In the genomic region with DNA sequence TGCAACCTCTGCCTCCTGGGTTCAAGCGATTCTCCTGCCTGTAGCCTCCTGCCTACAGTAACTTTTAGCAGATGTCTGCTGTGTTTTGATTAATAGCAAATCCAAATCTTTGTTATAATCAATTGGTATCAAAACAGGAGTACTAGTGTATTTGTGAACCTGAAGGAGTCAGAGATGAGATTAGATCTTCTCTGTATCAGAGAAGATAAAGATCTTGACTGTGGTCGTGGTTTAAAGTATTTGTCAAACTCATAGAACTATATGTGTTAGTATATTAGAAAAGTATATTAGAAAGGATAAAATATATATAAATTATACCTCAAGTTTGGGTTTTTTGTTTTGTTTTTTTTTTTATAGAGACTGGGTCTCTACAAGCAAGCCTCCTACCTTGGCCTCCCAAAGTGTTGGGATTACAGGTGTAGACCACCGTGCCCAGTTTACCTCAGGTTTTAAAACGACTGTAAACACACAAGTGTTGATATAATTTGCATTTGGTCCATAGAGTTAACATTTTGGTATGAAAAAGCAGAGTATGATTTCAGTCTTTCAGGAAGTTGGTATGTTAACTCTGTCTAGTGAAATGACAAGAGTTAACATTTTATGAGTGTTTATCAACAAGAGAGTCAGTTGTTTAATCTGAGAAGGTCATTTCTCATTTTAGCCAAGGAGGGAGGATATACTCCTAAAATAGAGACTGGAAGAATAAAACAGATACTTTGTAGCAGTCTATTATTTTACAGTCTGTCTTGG, we compare ENCODE assay signal across 29 cellular contexts.
"Had no signal": no experiment of that assay in that cellular context is flagged by ENCODE, and none has a peak within 500 bp of the region (broad histone marks: within the 10 kb centered on the region; RNA-seq: fewer than 3 reads in every experiment).

No MANE protein-coding gene starts in this region.

- DNase-seq: activated B cell treated with CpG ODN at 0.5 μM for 24 hours; activated CD4-positive, alpha-beta memory T cell treated with anti-CD3 and anti-CD28 coated beads, Interleukin-2, amount 10 ng/mL, durations not matched to agents 7 days and 5 days; activated CD4-positive, alpha-beta T cell treated with anti-CD3 and anti-CD28 coated beads for 36 hours; activated CD4-positive, alpha-beta T cell treated with anti-CD3 and anti-CD28 coated beads, Interleukin-2, amount 50 U/mL, for 1 hour; activated CD8-positive, alpha-beta memory T cell treated with anti-CD3 and anti-CD28 coated beads, Interleukin-2, amount 50 U/mL, for 48 hours; activated naive CD4-positive, alpha-beta T cell treated with Interleukin-2 at 50 U/mL for 16 hours; activated T-cell treated with anti-CD3 and anti-CD28 coated beads, Interleukin-2, amount 50 U/mL, for 1 hour; aorta; caudate nucleus; MV-4-11; NCI-H1092 treated with DMSO at 0.1 percent for 48 hours; NCI-H1417 treated with DMSO at 0.1 percent for 48 hours; NCI-H1694; NCI-H2029; NCI-H2107; NCI-H2171 treated with DMSO at 0.1 percent for 48 hours; NCI-H226; NCI-H526; NCI-H82; OCI-M1; SHP77; SW 1271; T-helper 9 cell had no signal

- H3K9me3 Mint-ChIP-seq: activated B cell treated with CpG ODN at 0.5 μM for 24 hours; activated CD4-positive, alpha-beta memory T cell treated with anti-CD3 and anti-CD28 coated beads, Interleukin-2, amount 10 ng/mL, durations not matched to agents 7 days and 5 days; activated naive CD4-positive, alpha-beta T cell treated with anti-CD3 and anti-CD28 coated beads, Interleukin-2, amount 50 U/mL, for 72 hours had no signal

- H3K9me3 ChIP-seq: breast epithelium, MG63, Peyer's patch, SJSA1 had no signal

- H3K27me3 ChIP-seq: breast epithelium, MG63, Peyer's patch, SJSA1 had no signal

- H3K4me1 ChIP-seq: breast epithelium had no signal

- H3K36me3 Mint-ChIP-seq: activated naive CD4-positive, alpha-beta T cell treated with anti-CD3 and anti-CD28 coated beads, Interleukin-2, amount 50 U/mL, for 72 hours had no signal

- ATAC-seq: activated CD4-positive, alpha-beta T cell treated with anti-CD3 and anti-CD28 coated beads for 36 hours; activated naive CD4-positive, alpha-beta T cell treated with anti-CD3 and anti-CD28 coated beads, Interleukin-2, amount 50 U/mL, for 72 hours; SK-N-SH treated with all-trans-retinoic acid at 6 μM for 48 hours had no signal

- H3K4me3 Mint-ChIP-seq: activated B cell treated with CpG ODN at 0.5 μM for 24 hours; activated CD4-positive, alpha-beta memory T cell treated with anti-CD3 and anti-CD28 coated beads, Interleukin-2, amount 10 ng/mL, durations not matched to agents 7 days and 5 days; activated CD4-positive, alpha-beta T cell treated with anti-CD3 and anti-CD28 coated beads for 36 hours had no signal

- H3K27ac ChIP-seq: breast epithelium, Peyer's patch, SJSA1 had no signal

- H3K36me3 ChIP-seq: breast epithelium had no signal

- H3K27me3 Mint-ChIP-seq: activated B cell treated with CpG ODN at 0.5 μM for 24 hours; activated CD4-positive, alpha-beta memory T cell treated with anti-CD3 and anti-CD28 coated beads, Interleukin-2, amount 10 ng/mL, durations not matched to agents 7 days and 5 days; activated CD4-positive, alpha-beta T cell treated with anti-CD3 and anti-CD28 coated beads for 36 hours had no signal

- H3K4me3 ChIP-seq: breast epithelium, MG63, Peyer's patch, SJSA1 had no signal

- H3K27ac Mint-ChIP-seq: activated CD4-positive, alpha-beta memory T cell treated with anti-CD3 and anti-CD28 coated beads, Interleukin-2, amount 10 ng/mL, durations not matched to agents 7 days and 5 days; activated naive CD4-positive, alpha-beta T cell treated with anti-CD3 and anti-CD28 coated beads, Interleukin-2, amount 50 U/mL, for 72 hours had no signal
